ENCODE assay signal across 35 cellular contexts in the genomic region with DNA sequence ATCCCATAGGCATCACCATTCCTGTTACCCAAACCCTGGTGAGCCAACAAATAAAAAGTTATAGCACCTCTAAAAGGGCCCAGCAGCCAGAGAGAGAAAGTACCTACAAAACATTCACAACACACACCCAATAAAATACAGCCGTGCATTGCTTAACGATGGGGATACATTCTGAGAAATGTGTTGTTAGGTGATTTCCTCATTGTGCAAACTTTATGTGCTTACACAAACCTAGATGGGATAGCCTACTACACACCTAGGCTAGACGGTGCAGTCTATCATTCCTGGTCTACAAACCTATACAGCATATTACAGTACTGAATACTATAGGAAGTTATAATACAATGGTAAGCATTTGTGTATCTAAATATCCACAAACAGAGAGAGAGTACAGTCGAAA. TPM values are rescaled to one million over a fixed set of nuclear protein-coding genes. Genes with fewer than 3 reads are reported as not detected.
"Had no signal": no experiment of that assay in that cellular context is flagged by ENCODE, and none has a peak within 500 bp of the region (broad histone marks: within the 10 kb centered on the region; RNA-seq: fewer than 3 reads in every experiment).

No MANE protein-coding gene starts in this region.

- H3K36me3 ChIP-seq: ascending aorta, breast epithelium, cardiac muscle cell, esophagus muscularis mucosa, gastrocnemius medialis, heart left ventricle had no signal

- H3K27ac ChIP-seq: ascending aorta, breast epithelium, cardiac muscle cell, coronary artery, dorsolateral prefrontal cortex, esophagus muscularis mucosa, foreskin keratinocyte, gastrocnemius medialis, heart left ventricle had no signal

- H3K9me3 ChIP-seq: ascending aorta, breast epithelium, esophagus muscularis mucosa, gastrocnemius medialis had no signal

- H3K4me1 Mint-ChIP-seq: brain, WTC11 had no signal

- H3K27me3 ChIP-seq: ascending aorta, breast epithelium, cardiac muscle cell, esophagus muscularis mucosa, foreskin keratinocyte, gastrocnemius medialis, heart left ventricle had no signal

- H3K9me3 Mint-ChIP-seq: activated T-helper 17 cell treated with anti-CD3 and anti-CD28 coated beads, Interleukin-2, amount 50 U/mL, for 72 hours; effector memory CD8-positive, alpha-beta T cell had no signal

- H3K4me3 ChIP-seq: ascending aorta, breast epithelium, cardiac muscle cell, coronary artery, dorsolateral prefrontal cortex, esophagus muscularis mucosa, gastrocnemius medialis, heart left ventricle had no signal

- H3K27me3 Mint-ChIP-seq: activated CD4-positive, alpha-beta T cell treated with anti-CD3 and anti-CD28 coated beads, Interleukin-2, amount 10 ng/mL, durations not matched to agents 7 days and 5 days; activated T-cell treated with anti-CD3 and anti-CD28 coated beads, Interleukin-2, amount 50 U/mL, for 24 hours; activated T-helper 17 cell treated with anti-CD3 and anti-CD28 coated beads, Interleukin-2, amount 50 U/mL, for 72 hours had no signal

- DNase-seq: activated CD4-positive, alpha-beta T cell treated with anti-CD3 and anti-CD28 coated beads for 1 hour; activated CD4-positive, alpha-beta T cell treated with anti-CD3 and anti-CD28 coated beads for 4 hours; activated CD4-positive, alpha-beta T cell treated with anti-CD3 and anti-CD28 coated beads, Interleukin-2, amount 10 ng/mL, durations not matched to agents 7 days and 5 days; activated CD4-positive, alpha-beta T cell treated with anti-CD3 and anti-CD28 coated beads, Interleukin-2, amount 50 U/mL, for 4 hours; activated CD8-positive, alpha-beta memory T cell treated with anti-CD3 and anti-CD28 coated beads, Interleukin-2, amount 10 ng/mL, durations not matched to agents 7 days and 5 days; activated CD8-positive, alpha-beta memory T cell treated with anti-CD3 and anti-CD28 coated beads, Interleukin-2, amount 50 U/mL, for 48 hours; activated CD8-positive, alpha-beta T cell treated with anti-CD3 and anti-CD28 coated beads, Interleukin-2, amount 10 ng/mL, durations not matched to agents 7 days and 5 days; activated effector memory CD4-positive, alpha-beta T cell treated with Interleukin-2 at 50 U/mL for 16 hours; activated gamma-delta T cell treated with Interleukin-2 at 50 U/mL for 16 hours; activated naive CD4-positive, alpha-beta T cell treated with anti-CD3 and anti-CD28 coated beads, Interleukin-2, amount 10 ng/mL, durations not matched to agents 7 days and 5 days; activated naive CD8-positive, alpha-beta T cell treated with anti-CD3 and anti-CD28 coated beads, Interleukin-2, amount 10 ng/mL, durations not matched to agents 7 days and 5 days; activated T-cell treated with anti-CD3 and anti-CD28 coated beads for 4 hours; activated T-cell treated with anti-CD3 and anti-CD28 coated beads, Interleukin-2, amount 50 U/mL, for 24 hours; activated T-cell treated with anti-CD3 and anti-CD28 coated beads, Interleukin-2, amount 50 U/mL, for 72 hours; central memory CD4-positive, alpha-beta T cell; dorsolateral prefrontal cortex; effector memory CD8-positive, alpha-beta T cell; erythroblast; foreskin keratinocyte; gastrocnemius medialis; glutamatergic neuron; heart left ventricle; T-helper 2 cell had no signal

- ATAC-seq: activated CD8-positive, alpha-beta memory T cell treated with anti-CD3 and anti-CD28 coated beads, Interleukin-2, amount 10 ng/mL, durations not matched to agents 7 days and 5 days; activated CD8-positive, alpha-beta T cell treated with anti-CD3 and anti-CD28 coated beads, Interleukin-2, amount 10 ng/mL, durations not matched to agents 7 days and 5 days; activated naive CD4-positive, alpha-beta T cell treated with anti-CD3 and anti-CD28 coated beads, Interleukin-2, amount 50 U/mL, for 72 hours; activated T-cell treated with anti-CD3 and anti-CD28 coated beads, Interleukin-2, amount 50 U/mL, for 72 hours; activated T-helper 17 cell treated with anti-CD3 and anti-CD28 coated beads, Interleukin-2, amount 50 U/mL, for 72 hours; effector memory CD8-positive, alpha-beta T cell; foreskin keratinocyte; gastrocnemius medialis; heart left ventricle; WTC11 had no signal

- H3K27ac Mint-ChIP-seq: activated CD4-positive, alpha-beta T cell treated with anti-CD3 and anti-CD28 coated beads, Interleukin-2, amount 10 ng/mL, durations not matched to agents 7 days and 5 days; activated CD8-positive, alpha-beta memory T cell treated with anti-CD3 and anti-CD28 coated beads, Interleukin-2, amount 10 ng/mL, durations not matched to agents 7 days and 5 days; activated naive CD4-positive, alpha-beta T cell treated with anti-CD3 and anti-CD28 coated beads, Interleukin-2, amount 10 ng/mL, durations not matched to agents 7 days and 5 days; activated naive CD8-positive, alpha-beta T cell treated with anti-CD3 and anti-CD28 coated beads, Interleukin-2, amount 10 ng/mL, durations not matched to agents 7 days and 5 days; activated T-cell treated with anti-CD3 and anti-CD28 coated beads, Interleukin-2, amount 50 U/mL, for 24 hours; activated T-cell treated with anti-CD3 and anti-CD28 coated beads, Interleukin-2, amount 50 U/mL, for 72 hours; activated T-helper 17 cell treated with anti-CD3 and anti-CD28 coated beads, Interleukin-2, amount 50 U/mL, for 72 hours; brain; dendritic cell treated with granulocyte-macrophage colony-stimulating factor and Interleukin-4, amounts not matched to agents 40 ng/mL and 50 ng/mL, for 4 days; effector memory CD8-positive, alpha-beta T cell; WTC11 had no signal

- H3K4me3 Mint-ChIP-seq: activated CD4-positive, alpha-beta T cell treated with anti-CD3 and anti-CD28 coated beads, Interleukin-2, amount 10 ng/mL, durations not matched to agents 7 days and 5 days; activated CD8-positive, alpha-beta memory T cell treated with anti-CD3 and anti-CD28 coated beads, Interleukin-2, amount 10 ng/mL, durations not matched to agents 7 days and 5 days; activated CD8-positive, alpha-beta T cell treated with anti-CD3 and anti-CD28 coated beads, Interleukin-2, amount 10 ng/mL, durations not matched to agents 7 days and 5 days; activated naive CD4-positive, alpha-beta T cell treated with anti-CD3 and anti-CD28 coated beads, Interleukin-2, amount 10 ng/mL, durations not matched to agents 7 days and 5 days; activated naive CD8-positive, alpha-beta T cell treated with anti-CD3 and anti-CD28 coated beads, Interleukin-2, amount 10 ng/mL, durations not matched to agents 7 days and 5 days; activated T-cell treated with anti-CD3 and anti-CD28 coated beads, Interleukin-2, amount 50 U/mL, for 24 hours; activated T-cell treated with anti-CD3 and anti-CD28 coated beads, Interleukin-2, amount 50 U/mL, for 72 hours; activated T-helper 17 cell treated with anti-CD3 and anti-CD28 coated beads, Interleukin-2, amount 50 U/mL, for 72 hours; brain; dendritic cell treated with granulocyte-macrophage colony-stimulating factor and Interleukin-4, amounts not matched to agents 40 ng/mL and 50 ng/mL, for 4 days; effector memory CD8-positive, alpha-beta T cell; WTC11 had no signal

- H3K4me1 ChIP-seq: ascending aorta, breast epithelium, esophagus muscularis mucosa, gastrocnemius medialis had no signal

- H3K36me3 Mint-ChIP-seq: activated CD8-positive, alpha-beta memory T cell treated with anti-CD3 and anti-CD28 coated beads, Interleukin-2, amount 10 ng/mL, durations not matched to agents 7 days and 5 days; brain had no signal

RNA-seq across cellular contexts. Expression of a gene that starts 44.9 kb away (rescaled TPM):
- total RNA-seq: activated CD4-positive, alpha-beta T cell treated with anti-CD3 and anti-CD28 coated beads, Interleukin-2, amount 10 ng/mL, durations not matched to agents 7 days and 5 days; activated CD8-positive, alpha-beta memory T cell treated with anti-CD3 and anti-CD28 coated beads for 36 hours; activated CD8-positive, alpha-beta memory T cell treated with anti-CD3 and anti-CD28 coated beads, Interleukin-2, amount 10 ng/mL, durations not matched to agents 7 days and 5 days; activated CD8-positive, alpha-beta T cell treated with anti-CD3 and anti-CD28 coated beads, Interleukin-2, amount 10 ng/mL, durations not matched to agents 7 days and 5 days; activated naive CD4-positive, alpha-beta T cell treated with anti-CD3 and anti-CD28 coated beads, Interleukin-2, amount 50 U/mL, for 72 hours; activated naive CD8-positive, alpha-beta T cell treated with anti-CD3 and anti-CD28 coated beads, Interleukin-2, amount 10 ng/mL, durations not matched to agents 7 days and 5 days; activated T-cell treated with anti-CD3 and anti-CD28 coated beads, Interleukin-2, amount 50 U/mL, for 72 hours; activated T-helper 17 cell treated with anti-CD3 and anti-CD28 coated beads, Interleukin-2, amount 50 U/mL, for 72 hours; ascending aorta; breast epithelium; cardiac muscle cell; esophagus muscularis mucosa; foreskin keratinocyte; gastrocnemius medialis; heart left ventricle; T-helper 1 cell treated with Interleukin-12 subunit alpha and Interleukin-12 subunit beta and Interleukin-4 antibody, amounts not matched to agents 30 ng/mL and 1 ng/mL, for 36 hours; WTC11 had no signal
- polyA plus RNA-seq: cardiac muscle cell, foreskin keratinocyte, heart left ventricle had no signal
